Comparison of ENCODE assay signal across 21 cellular contexts in genomic region chr1:39808784-39809517, GRCh38.
"Had no signal": no experiment of that assay in that cellular context is flagged by ENCODE, and none has a peak within 500 bp of the region (broad histone marks: within the 10 kb centered on the region; RNA-seq: fewer than 3 reads in every experiment).

No MANE protein-coding gene starts in this region.

- H3K9me3 ChIP-seq: SK-N-SH had no signal

- DNase-seq: Karpas-422, KG1, MG63, NCI-H1092, NCI-H1436, NCI-H1694 treated with DMSO at 0.1 percent for 48 hours, NCI-H1930, NCI-H2081, NCI-H2107, NCI-H2171, NCI-H226, NCI-H446, NCI-H510A, NCI-H524 treated with DMSO at 0.1 percent for 48 hours, NCI-H69, NCI-H774, SHP77, SK-N-SH, SW 1271, T-cell had no signal

- H3K4me2 ChIP-seq: SK-N-SH had no signal

- ATAC-seq: T-cell had no signal

- H3K27ac Mint-ChIP-seq: T-cell had no signal

- H3K4me3 Mint-ChIP-seq: T-cell had no signal

- H3K27ac ChIP-seq: RWPE1 had no signal

- H3K27me3 ChIP-seq: MG63 had no signal

- H3K36me3 ChIP-seq: MG63 had no signal

- H3K4me1 Mint-ChIP-seq: T-cell had no signal

- H3K9ac ChIP-seq: SK-N-SH had no signal

- H3K4me3 ChIP-seq: MG63 had no signal
